In genomic region chr14:20469890-20470858, GRCh38 we compare ENCODE assay signal across 1 cellular context.
A peak's percentile ranks its signal among the peaks of the same experiment; 100 is the strongest.
TF ChIP-seq lines count a peak whose summit lies in the region.

No MANE protein-coding gene starts in this region.

TF ChIP-seq in HepG2, 621 proteins besides CTCF, POLR2A, EP300 and RAD21 (continued from another document and continues in another):
- TF ChIP-seq, protein P1, sequence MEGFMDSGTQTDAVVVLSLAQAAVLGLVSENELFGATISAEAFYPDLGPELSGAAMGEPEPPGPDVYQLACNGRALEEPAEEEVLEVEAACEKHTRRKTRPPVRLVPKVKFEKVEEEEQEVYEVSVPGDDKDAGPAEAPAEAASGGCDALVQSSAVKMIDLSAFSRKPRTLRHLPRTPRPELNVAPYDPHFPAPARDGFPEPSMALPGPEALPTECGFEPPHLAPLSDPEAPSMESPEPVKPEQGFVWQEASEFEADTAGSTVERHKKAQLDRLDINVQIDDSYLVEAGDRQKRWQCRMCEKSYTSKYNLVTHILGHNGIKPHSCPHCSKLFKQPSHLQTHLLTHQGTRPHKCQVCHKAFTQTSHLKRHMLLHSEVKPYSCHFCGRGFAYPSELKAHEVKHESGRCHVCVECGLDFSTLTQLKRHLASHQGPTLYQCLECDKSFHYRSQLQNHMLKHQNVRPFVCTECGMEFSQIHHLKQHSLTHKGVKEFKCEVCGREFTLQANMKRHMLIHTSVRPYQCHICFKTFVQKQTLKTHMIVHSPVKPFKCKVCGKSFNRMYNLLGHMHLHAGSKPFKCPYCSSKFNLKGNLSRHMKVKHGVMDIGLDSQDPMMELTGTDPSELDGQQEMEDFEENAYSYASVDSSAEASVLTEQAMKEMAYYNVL (CRISPR knock-in tag; IDR thresholded peaks at IDR 0.05; ENCODE audit: borderline replicate concordance), result no peak
- TF ChIP-seq, protein P2, sequence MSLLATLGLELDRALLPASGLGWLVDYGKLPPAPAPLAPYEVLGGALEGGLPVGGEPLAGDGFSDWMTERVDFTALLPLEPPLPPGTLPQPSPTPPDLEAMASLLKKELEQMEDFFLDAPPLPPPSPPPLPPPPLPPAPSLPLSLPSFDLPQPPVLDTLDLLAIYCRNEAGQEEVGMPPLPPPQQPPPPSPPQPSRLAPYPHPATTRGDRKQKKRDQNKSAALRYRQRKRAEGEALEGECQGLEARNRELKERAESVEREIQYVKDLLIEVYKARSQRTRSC (CRISPR knock-in tag; IDR thresholded peaks at IDR 0.05; ENCODE audit: low read depth), result peak; percentile 90
- TF ChIP-seq U2AF2 (IDR thresholded peaks at IDR 0.05; ENCODE audit: low read depth, low read length), result no peak
- TF ChIP-seq ZNF160 (CRISPR knock-in tag; IDR thresholded peaks at IDR 0.05), result no peak
- TF ChIP-seq, protein P3, sequence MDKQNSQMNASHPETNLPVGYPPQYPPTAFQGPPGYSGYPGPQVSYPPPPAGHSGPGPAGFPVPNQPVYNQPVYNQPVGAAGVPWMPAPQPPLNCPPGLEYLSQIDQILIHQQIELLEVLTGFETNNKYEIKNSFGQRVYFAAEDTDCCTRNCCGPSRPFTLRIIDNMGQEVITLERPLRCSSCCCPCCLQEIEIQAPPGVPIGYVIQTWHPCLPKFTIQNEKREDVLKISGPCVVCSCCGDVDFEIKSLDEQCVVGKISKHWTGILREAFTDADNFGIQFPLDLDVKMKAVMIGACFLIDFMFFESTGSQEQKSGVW (CRISPR knock-in tag; IDR thresholded peaks at IDR 0.05; ENCODE audit: borderline replicate concordance), result no peak
- TF ChIP-seq RFXANK (CRISPR knock-in tag; IDR thresholded peaks at IDR 0.05), result no peak
- TF ChIP-seq, protein P4, sequence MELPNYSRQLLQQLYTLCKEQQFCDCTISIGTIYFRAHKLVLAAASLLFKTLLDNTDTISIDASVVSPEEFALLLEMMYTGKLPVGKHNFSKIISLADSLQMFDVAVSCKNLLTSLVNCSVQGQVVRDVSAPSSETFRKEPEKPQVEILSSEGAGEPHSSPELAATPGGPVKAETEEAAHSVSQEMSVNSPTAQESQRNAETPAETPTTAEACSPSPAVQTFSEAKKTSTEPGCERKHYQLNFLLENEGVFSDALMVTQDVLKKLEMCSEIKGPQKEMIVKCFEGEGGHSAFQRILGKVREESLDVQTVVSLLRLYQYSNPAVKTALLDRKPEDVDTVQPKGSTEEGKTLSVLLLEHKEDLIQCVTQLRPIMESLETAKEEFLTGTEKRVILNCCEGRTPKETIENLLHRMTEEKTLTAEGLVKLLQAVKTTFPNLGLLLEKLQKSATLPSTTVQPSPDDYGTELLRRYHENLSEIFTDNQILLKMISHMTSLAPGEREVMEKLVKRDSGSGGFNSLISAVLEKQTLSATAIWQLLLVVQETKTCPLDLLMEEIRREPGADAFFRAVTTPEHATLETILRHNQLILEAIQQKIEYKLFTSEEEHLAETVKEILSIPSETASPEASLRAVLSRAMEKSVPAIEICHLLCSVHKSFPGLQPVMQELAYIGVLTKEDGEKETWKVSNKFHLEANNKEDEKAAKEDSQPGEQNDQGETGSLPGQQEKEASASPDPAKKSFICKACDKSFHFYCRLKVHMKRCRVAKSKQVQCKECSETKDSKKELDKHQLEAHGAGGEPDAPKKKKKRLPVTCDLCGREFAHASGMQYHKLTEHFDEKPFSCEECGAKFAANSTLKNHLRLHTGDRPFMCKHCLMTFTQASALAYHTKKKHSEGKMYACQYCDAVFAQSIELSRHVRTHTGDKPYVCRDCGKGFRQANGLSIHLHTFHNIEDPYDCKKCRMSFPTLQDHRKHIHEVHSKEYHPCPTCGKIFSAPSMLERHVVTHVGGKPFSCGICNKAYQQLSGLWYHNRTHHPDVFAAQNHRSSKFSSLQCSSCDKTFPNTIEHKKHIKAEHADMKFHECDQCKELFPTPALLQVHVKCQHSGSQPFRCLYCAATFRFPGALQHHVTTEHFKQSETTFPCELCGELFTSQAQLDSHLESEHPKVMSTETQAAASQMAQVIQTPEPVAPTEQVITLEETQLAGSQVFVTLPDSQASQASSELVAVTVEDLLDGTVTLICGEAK (IDR thresholded peaks at IDR 0.05), result no peak
- TF ChIP-seq, protein P4 (CRISPR knock-in tag; IDR thresholded peaks at IDR 0.05), result no peak
- TF ChIP-seq ISX (CRISPR knock-in tag; conservative IDR thresholded peaks at IDR 0.05), result no peak
- TF ChIP-seq DPF2 (CRISPR knock-in tag; IDR thresholded peaks at IDR 0.05; ENCODE audit: borderline replicate concordance, low read depth), result peak; percentile 14; the same call in 1 of the 2 replicates
- TF ChIP-seq HINFP (CRISPR knock-in tag; IDR thresholded peaks at IDR 0.05; ENCODE audit: low read depth), result no peak
- TF ChIP-seq SP5 (CRISPR knock-in tag; IDR thresholded peaks at IDR 0.05; ENCODE audit: borderline replicate concordance, low read depth), result no peak
- no peak for TF ChIP-seq RXRB (CRISPR knock-in tag; IDR thresholded peaks at IDR 0.05; ENCODE audit: borderline replicate concordance)
- no peak for TF ChIP-seq PREB (CRISPR knock-in tag; IDR thresholded peaks at IDR 0.05)
- TF ChIP-seq, protein P5, sequence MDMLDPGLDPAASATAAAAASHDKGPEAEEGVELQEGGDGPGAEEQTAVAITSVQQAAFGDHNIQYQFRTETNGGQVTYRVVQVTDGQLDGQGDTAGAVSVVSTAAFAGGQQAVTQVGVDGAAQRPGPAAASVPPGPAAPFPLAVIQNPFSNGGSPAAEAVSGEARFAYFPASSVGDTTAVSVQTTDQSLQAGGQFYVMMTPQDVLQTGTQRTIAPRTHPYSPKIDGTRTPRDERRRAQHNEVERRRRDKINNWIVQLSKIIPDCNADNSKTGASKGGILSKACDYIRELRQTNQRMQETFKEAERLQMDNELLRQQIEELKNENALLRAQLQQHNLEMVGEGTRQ (IDR thresholded peaks at IDR 0.05; ENCODE audit: low read depth, low read length), result no peak
- TF ChIP-seq, protein P5 (CRISPR knock-in tag; IDR thresholded peaks at IDR 0.05; ENCODE audit: borderline replicate concordance), result no peak
- TF ChIP-seq ISL2 (CRISPR knock-in tag; IDR thresholded peaks at IDR 0.05), result no peak
- TF ChIP-seq, protein P6, sequence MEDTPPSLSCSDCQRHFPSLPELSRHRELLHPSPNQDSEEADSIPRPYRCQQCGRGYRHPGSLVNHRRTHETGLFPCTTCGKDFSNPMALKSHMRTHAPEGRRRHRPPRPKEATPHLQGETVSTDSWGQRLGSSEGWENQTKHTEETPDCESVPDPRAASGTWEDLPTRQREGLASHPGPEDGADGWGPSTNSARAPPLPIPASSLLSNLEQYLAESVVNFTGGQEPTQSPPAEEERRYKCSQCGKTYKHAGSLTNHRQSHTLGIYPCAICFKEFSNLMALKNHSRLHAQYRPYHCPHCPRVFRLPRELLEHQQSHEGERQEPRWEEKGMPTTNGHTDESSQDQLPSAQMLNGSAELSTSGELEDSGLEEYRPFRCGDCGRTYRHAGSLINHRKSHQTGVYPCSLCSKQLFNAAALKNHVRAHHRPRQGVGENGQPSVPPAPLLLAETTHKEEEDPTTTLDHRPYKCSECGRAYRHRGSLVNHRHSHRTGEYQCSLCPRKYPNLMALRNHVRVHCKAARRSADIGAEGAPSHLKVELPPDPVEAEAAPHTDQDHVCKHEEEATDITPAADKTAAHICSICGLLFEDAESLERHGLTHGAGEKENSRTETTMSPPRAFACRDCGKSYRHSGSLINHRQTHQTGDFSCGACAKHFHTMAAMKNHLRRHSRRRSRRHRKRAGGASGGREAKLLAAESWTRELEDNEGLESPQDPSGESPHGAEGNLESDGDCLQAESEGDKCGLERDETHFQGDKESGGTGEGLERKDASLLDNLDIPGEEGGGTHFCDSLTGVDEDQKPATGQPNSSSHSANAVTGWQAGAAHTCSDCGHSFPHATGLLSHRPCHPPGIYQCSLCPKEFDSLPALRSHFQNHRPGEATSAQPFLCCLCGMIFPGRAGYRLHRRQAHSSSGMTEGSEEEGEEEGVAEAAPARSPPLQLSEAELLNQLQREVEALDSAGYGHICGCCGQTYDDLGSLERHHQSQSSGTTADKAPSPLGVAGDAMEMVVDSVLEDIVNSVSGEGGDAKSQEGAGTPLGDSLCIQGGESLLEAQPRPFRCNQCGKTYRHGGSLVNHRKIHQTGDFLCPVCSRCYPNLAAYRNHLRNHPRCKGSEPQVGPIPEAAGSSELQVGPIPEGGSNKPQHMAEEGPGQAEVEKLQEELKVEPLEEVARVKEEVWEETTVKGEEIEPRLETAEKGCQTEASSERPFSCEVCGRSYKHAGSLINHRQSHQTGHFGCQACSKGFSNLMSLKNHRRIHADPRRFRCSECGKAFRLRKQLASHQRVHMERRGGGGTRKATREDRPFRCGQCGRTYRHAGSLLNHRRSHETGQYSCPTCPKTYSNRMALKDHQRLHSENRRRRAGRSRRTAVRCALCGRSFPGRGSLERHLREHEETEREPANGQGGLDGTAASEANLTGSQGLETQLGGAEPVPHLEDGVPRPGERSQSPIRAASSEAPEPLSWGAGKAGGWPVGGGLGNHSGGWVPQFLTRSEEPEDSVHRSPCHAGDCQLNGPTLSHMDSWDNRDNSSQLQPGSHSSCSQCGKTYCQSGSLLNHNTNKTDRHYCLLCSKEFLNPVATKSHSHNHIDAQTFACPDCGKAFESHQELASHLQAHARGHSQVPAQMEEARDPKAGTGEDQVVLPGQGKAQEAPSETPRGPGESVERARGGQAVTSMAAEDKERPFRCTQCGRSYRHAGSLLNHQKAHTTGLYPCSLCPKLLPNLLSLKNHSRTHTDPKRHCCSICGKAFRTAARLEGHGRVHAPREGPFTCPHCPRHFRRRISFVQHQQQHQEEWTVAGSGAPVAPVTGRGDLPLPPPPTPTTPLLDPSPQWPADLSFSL (CRISPR knock-in tag; IDR thresholded peaks at IDR 0.05), result peak; percentile 82; the same call in 1 of the 2 replicates
- no peak for TF ChIP-seq ZBTB8A (CRISPR knock-in tag; IDR thresholded peaks at IDR 0.05; ENCODE audit: borderline replicate concordance, low read depth)
- TF ChIP-seq SSRP1 (CRISPR knock-in tag; IDR thresholded peaks at IDR 0.05), result no peak; the same call in 1 of the 2 replicates
- no peak; the same call in none of the 2 replicates for TF ChIP-seq ZNF343 (CRISPR knock-in tag; IDR thresholded peaks at IDR 0.05)
- TF ChIP-seq ZNF138 (CRISPR knock-in tag; IDR thresholded peaks at IDR 0.05; ENCODE audit: low read depth), result no peak; the same call in 1 of the 2 replicates
- no peak for TF ChIP-seq THRA (CRISPR knock-in tag; IDR thresholded peaks at IDR 0.05; ENCODE audit: borderline replicate concordance)
- peak; percentile 96 for TF ChIP-seq BCL6 (CRISPR knock-in tag; IDR thresholded peaks at IDR 0.05)
- no peak for TF ChIP-seq ZZZ3 (CRISPR knock-in tag; IDR thresholded peaks at IDR 0.05; ENCODE audit: borderline replicate concordance)
- no peak for TF ChIP-seq MTF2 (CRISPR knock-in tag; IDR thresholded peaks at IDR 0.05; ENCODE audit: borderline replicate concordance)
- no peak for TF ChIP-seq ZKSCAN1 (IDR thresholded peaks at IDR 0.05; ENCODE audit: low read length)
- TF ChIP-seq ZNF446 (CRISPR knock-in tag; IDR thresholded peaks at IDR 0.05), result 0 out of 2 replicates have a peak, but pooled peaks have one; percentile 71
